ENCODE assay signal across 17 cellular contexts in genomic region chr7:111238891-111239290, GRCh38.
DNase-seq lines count a peak whose midpoint lies in the region; ATAC-seq and TF ChIP-seq lines count a peak whose summit lies in the region.
"Had no signal": no experiment of that assay in that cellular context is flagged by ENCODE, and none has a peak within 500 bp of the region (broad histone marks: within the 10 kb centered on the region; RNA-seq: fewer than 3 reads in every experiment).

No MANE protein-coding gene starts in this region.

- POLR2A ChIA-PET in AG04450 (lab: Yijun Ruan, JAX): no interaction called here

- H3K27me3 Mint-ChIP-seq in memory B cell: no peaks in the 10 kb centered on the region
- H3K27me3 Mint-ChIP-seq: activated CD4-positive, alpha-beta T cell treated with anti-CD3 and anti-CD28 coated beads, Interleukin-2, amount 10 ng/mL, durations not matched to agents 7 days and 5 days; central memory CD8-positive, alpha-beta T cell; progenitor cell of endocrine pancreas; stimulated activated naive CD8-positive, alpha-beta T cell treated with anti-CD3 and anti-CD28 coated beads, Interleukin-15, Interleukin-2, amounts not matched to agents 100 ng/mL and 50 ng/mL, for 24 hours; T-cell had no signal

- no peaks in the 10 kb centered on the region for H3K36me3 ChIP-seq in endocrine pancreas (ENCODE audit: control insufficient read depth, insufficient read depth, low read length)
- H3K36me3 ChIP-seq: BLaER1 had no signal

- no peaks in the 10 kb centered on the region for H3K9me3 ChIP-seq in AG04450 (ENCODE audit: control insufficient read depth, insufficient read depth, low read length)
- no peaks in the 10 kb centered on the region for H3K9me3 ChIP-seq in endocrine pancreas (ENCODE audit: control insufficient read depth, low read length)
- H3K9me3 ChIP-seq: BLaER1 had no signal

- H3K4me3 ChIP-seq in AG04450 (ENCODE audit: low read depth, low read length) (peak overlapping the region; percentile 26), endocrine pancreas (ENCODE audit: control insufficient read depth, insufficient read depth, low read length) (peak overlapping the region; percentile 88)
- H3K4me3 ChIP-seq: BLaER1 had no signal

- H3K9me3 Mint-ChIP-seq in memory B cell: no peaks in the 10 kb centered on the region
- H3K9me3 Mint-ChIP-seq: central memory CD8-positive, alpha-beta T cell had no signal

- no peak overlapping the region for H3K4me3 Mint-ChIP-seq in memory B cell
- H3K4me3 Mint-ChIP-seq: activated CD4-positive, alpha-beta T cell treated with anti-CD3 and anti-CD28 coated beads, Interleukin-2, amount 10 ng/mL, durations not matched to agents 7 days and 5 days; central memory CD8-positive, alpha-beta T cell; stimulated activated naive CD8-positive, alpha-beta T cell treated with anti-CD3 and anti-CD28 coated beads, Interleukin-15, Interleukin-2, amounts not matched to agents 100 ng/mL and 50 ng/mL, for 24 hours; T-cell had no signal

- peak overlapping the region; percentile 1 for H3K27ac Mint-ChIP-seq in memory B cell
- H3K27ac Mint-ChIP-seq: activated CD4-positive, alpha-beta T cell treated with anti-CD3 and anti-CD28 coated beads, Interleukin-2, amount 10 ng/mL, durations not matched to agents 7 days and 5 days; progenitor cell of endocrine pancreas; stimulated activated naive CD8-positive, alpha-beta T cell treated with anti-CD3 and anti-CD28 coated beads, Interleukin-15, Interleukin-2, amounts not matched to agents 100 ng/mL and 50 ng/mL, for 24 hours; T-cell had no signal

- peaks cover 13% of the 10 kb centered on the region for H3K4me1 ChIP-seq in endocrine pancreas (ENCODE audit: control insufficient read depth, insufficient read depth, low read length)
- H3K4me1 ChIP-seq: BLaER1, foreskin keratinocyte had no signal

- ATAC-seq in memory B cell (ENCODE audit: low read depth): no peak
- ATAC-seq: foreskin keratinocyte, T-cell had no signal

- H3K9ac ChIP-seq in endocrine pancreas (ENCODE audit: control insufficient read depth, insufficient read depth, low read length): no peak overlapping the region
- H3K9ac ChIP-seq: BLaER1 had no signal

- peaks cover 14% of the 10 kb centered on the region for H3K4me1 Mint-ChIP-seq in memory B cell

- peaks cover 9% of the 10 kb centered on the region for H3K36me3 Mint-ChIP-seq in memory B cell

- H3K27ac ChIP-seq in AG04450 (ENCODE audit: low read depth, low read length): no peak overlapping the region
- H3K27ac ChIP-seq: BLaER1, foreskin keratinocyte had no signal

- TF ChIP-seq CTCF in AG04450 (IDR thresholded peaks at IDR 0.05; ENCODE audit: low read depth, low read length): no peak

- CTCF ChIA-PET in AG04450 (lab: Charles Lee): interaction anchor here (0.6 kb wide), 1 partner anchor 160 kb away, joined by 4 read pairs; no protein-coding TSS in a partner anchor

- H3K27me3 ChIP-seq in AG04450 (ENCODE audit: control insufficient read depth, insufficient read depth, low read length): no peaks in the 10 kb centered on the region
- no peaks in the 10 kb centered on the region for H3K27me3 ChIP-seq in endocrine pancreas (ENCODE audit: control insufficient read depth, insufficient read depth, low read length)
- H3K27me3 ChIP-seq: BLaER1, foreskin keratinocyte had no signal

- DNase-seq in AG04450 (ENCODE audit: low read depth, low spot score) (no peak), NCI-H69 (lab: John Stamatoyannopoulos, UW) (peak; percentile 27), memory B cell (ENCODE audit: low spot score in 2 of 2) (no peak), NCI-H2171 treated with DMSO at 0.1 percent for 48 hours (lab: John Stamatoyannopoulos, UW) (no peak), T-helper 1 cell (no peak)
- no peak for DNase-seq in activated CD8-positive, alpha-beta memory T cell treated with anti-CD3 and anti-CD28 coated beads, Interleukin-2, amount 50 U/mL, for 48 hours
- DNase-seq in activated CD4-positive, alpha-beta T cell treated with anti-CD3 and anti-CD28 coated beads, Interleukin-2, amount 50 U/mL, for 48 hours: no peak
- DNase-seq: activated CD4-positive, alpha-beta T cell treated with anti-CD3 and anti-CD28 coated beads, Interleukin-2, amount 10 ng/mL, durations not matched to agents 7 days and 5 days; activated effector memory CD4-positive, alpha-beta T cell treated with Interleukin-2 at 50 U/mL for 16 hours; foreskin keratinocyte; stimulated activated CD4-positive, alpha-beta T cell treated with anti-CD3 and anti-CD28 coated beads, Interleukin-4, amount 100 ng/mL, for 1 hour; T-cell had no signal
